ENCODE assay signal across 13 cellular contexts in the genomic region with DNA sequence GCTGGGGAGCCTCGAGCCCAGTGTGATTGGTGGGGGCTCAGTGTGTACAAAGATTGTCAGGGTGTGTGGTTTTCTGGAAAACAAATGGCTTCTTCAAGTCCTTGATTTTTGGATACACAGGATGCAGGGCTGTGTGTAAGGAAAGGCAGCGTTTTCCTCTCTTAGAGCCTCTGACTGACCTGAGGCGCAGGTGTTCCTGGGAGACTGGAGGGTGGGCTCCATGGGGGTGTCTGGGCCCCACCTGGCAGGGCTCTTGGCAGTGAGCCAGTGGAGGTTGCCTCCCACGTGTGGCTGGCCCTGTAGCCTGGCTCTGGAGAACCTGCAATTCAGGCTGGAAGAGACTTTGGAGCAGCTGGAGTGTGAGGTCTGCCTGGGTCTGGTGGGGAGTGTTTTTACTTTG. TPM values are rescaled to one million over a fixed set of nuclear protein-coding genes. Genes with fewer than 3 reads are reported as not detected.
DNase-seq lines count a peak whose midpoint lies in the region; FAIRE-seq and TF ChIP-seq lines count a peak whose summit lies in the region.
"Had no signal": no experiment of that assay in that cellular context is flagged by ENCODE, and none has a peak within 500 bp of the region (broad histone marks: within the 10 kb centered on the region; RNA-seq: fewer than 3 reads in every experiment).

No MANE protein-coding gene starts in this region.

- H2AFZ ChIP-seq in SU-DHL-6 (ENCODE audit: low read depth, low read length, severe bottlenecking), result no peak overlapping the region

- H3K36me3 Mint-ChIP-seq in HFFc6 (ENCODE audit: low read depth), result peaks cover 13% of the 10 kb centered on the region; the same call in 1 of the 2 replicates
- no peaks in the 10 kb centered on the region for H3K36me3 Mint-ChIP-seq in mesothelial cell of epicardium
- H3K36me3 Mint-ChIP-seq: IgD-negative memory B cell had no signal

- peaks cover 5% of the 10 kb centered on the region; the same call in 1 of the 2 replicates for H3F3A ChIP-seq in SU-DHL-6 (ENCODE audit: insufficient read depth)

- no peak for FAIRE-seq in GM12891 (lab: Jason Lieb, UNC)

- H3K36me3 ChIP-seq in SU-DHL-6 (ENCODE audit: low read length), result no peaks in the 10 kb centered on the region
- H3K36me3 ChIP-seq: thoracic aorta had no signal

- H3K4me3 Mint-ChIP-seq in HFFc6 (no peak overlapping the region), mesothelial cell of epicardium (peak overlapping the region; percentile 40)
- H3K4me3 Mint-ChIP-seq: activated B cell treated with CpG ODN at 0.5 μM for 24 hours; activated naive CD4-positive, alpha-beta T cell treated with anti-CD3 and anti-CD28 coated beads, Interleukin-2, amount 50 U/mL, for 24 hours had no signal

- TF ChIP-seq POLR2A in GM12891 (IDR thresholded peaks at IDR 0.05; ENCODE audit: low read depth, low read length), result no peak

- H3K27me3 ChIP-seq in SU-DHL-6 (ENCODE audit: low read length), result no peaks in the 10 kb centered on the region

- H3K4me1 Mint-ChIP-seq in HFFc6 (ENCODE audit: low read depth) (peaks cover 41% of the 10 kb centered on the region), mesothelial cell of epicardium (peaks cover 54% of the 10 kb centered on the region)

- DNase-seq in HFFc6 (no peak), mesothelial cell of epicardium (ENCODE audit: low spot score in 2 of 2, unreplicated experiment in 2 of 2) (peak; percentile 47 to 60), NCI-H1436 (lab: John Stamatoyannopoulos, UW) (no peak), globus pallidus (ENCODE audit: low spot score) (no peak), GM03348 (ENCODE audit: low spot score) (no peak), GM12891 (ENCODE audit: insufficient read length, low spot score) (no peak)
- DNase-seq: activated B cell treated with CpG ODN at 0.5 μM for 24 hours; effector memory CD4-positive, alpha-beta T cell had no signal

- peak overlapping the region; percentile 0; the same call in 1 of the 2 replicates for H3K27ac ChIP-seq in C4-2B
- no peak overlapping the region for H3K27ac ChIP-seq in SU-DHL-6 (ENCODE audit: low read depth, low read length)
- H3K27ac ChIP-seq: thoracic aorta had no signal

- H3K9me2 ChIP-seq in SU-DHL-6 (replicated peaks; ENCODE audit: insufficient read depth, low read length), result no peaks in the 10 kb centered on the region

- peaks cover 30% of the 10 kb centered on the region for H4K20me1 ChIP-seq in SU-DHL-6 (ENCODE audit: low read depth, low read length)

- H3K79me2 ChIP-seq in SU-DHL-6 (ENCODE audit: insufficient read depth, low read length), result peaks cover 95% of the 10 kb centered on the region

- H3K9me3 Mint-ChIP-seq in HFFc6 (no peaks in the 10 kb centered on the region), mesothelial cell of epicardium (no peaks in the 10 kb centered on the region)
- H3K9me3 Mint-ChIP-seq: activated B cell treated with CpG ODN at 0.5 μM for 24 hours; activated naive CD4-positive, alpha-beta T cell treated with anti-CD3 and anti-CD28 coated beads, Interleukin-2, amount 50 U/mL, for 24 hours; IgD-negative memory B cell had no signal

- no peak overlapping the region for H3K9ac ChIP-seq in SU-DHL-6 (ENCODE audit: low read length)

- TF ChIP-seq CTCF in C4-2B (conservative IDR thresholded peaks at IDR 0.05), result no peak
- TF ChIP-seq CTCF in HFFc6 (IDR thresholded peaks at IDR 0.05), result no peak
- TF ChIP-seq CTCF in SU-DHL-6 (IDR thresholded peaks at IDR 0.05; ENCODE audit: insufficient read depth, low read length, poor library complexity, severe bottlenecking), result no peak
- TF ChIP-seq CTCF in mesothelial cell of epicardium (IDR thresholded peaks at IDR 0.05; ENCODE audit: unreplicated experiment), result no peak

- no peaks in the 10 kb centered on the region for H3K27me3 Mint-ChIP-seq in HFFc6 (ENCODE audit: insufficient read depth)
- H3K27me3 Mint-ChIP-seq in mesothelial cell of epicardium (ENCODE audit: low read depth), result no peaks in the 10 kb centered on the region
- H3K27me3 Mint-ChIP-seq: activated B cell treated with CpG ODN at 0.5 μM for 24 hours; activated naive CD4-positive, alpha-beta T cell treated with anti-CD3 and anti-CD28 coated beads, Interleukin-2, amount 50 U/mL, for 24 hours; IgD-negative memory B cell had no signal

- no peaks in the 10 kb centered on the region for H3K9me3 ChIP-seq in SU-DHL-6 (ENCODE audit: insufficient read depth, low read length)
- H3K9me3 ChIP-seq: thoracic aorta had no signal

- H3K27ac Mint-ChIP-seq in HFFc6 (peak overlapping the region; percentile 32; the same call in 1 of the 2 replicates), mesothelial cell of epicardium (peak overlapping the region; percentile 95)
- H3K27ac Mint-ChIP-seq: activated B cell treated with CpG ODN at 0.5 μM for 24 hours; activated naive CD4-positive, alpha-beta T cell treated with anti-CD3 and anti-CD28 coated beads, Interleukin-2, amount 50 U/mL, for 24 hours; IgD-negative memory B cell had no signal

- peak overlapping the region; percentile 12 for H3K4me2 ChIP-seq in SU-DHL-6 (ENCODE audit: low read depth, low read length, poor library complexity, severe bottlenecking)

- H3K4me3 ChIP-seq in SU-DHL-6 (ENCODE audit: insufficient read depth, low read length, poor library complexity, severe bottlenecking), result no peak overlapping the region
- H3K4me3 ChIP-seq: thoracic aorta had no signal

TF ChIP-seq in GM12891, 5 proteins besides CTCF, POLR2A, EP300 and RAD21:
- TF ChIP-seq POLR2AphosphoS5 (IDR thresholded peaks at IDR 0.05; ENCODE audit: low read depth, low read length), result no peak
- no peak for TF ChIP-seq SPI1 (IDR thresholded peaks at IDR 0.05; ENCODE audit: low read depth, low read length)
- no peak for TF ChIP-seq PAX5 (IDR thresholded peaks at IDR 0.05; ENCODE audit: insufficient read depth, low read length, severe bottlenecking)
- no peak for TF ChIP-seq TAF1 (IDR thresholded peaks at IDR 0.05; ENCODE audit: low read depth, low read length)
- no peak for TF ChIP-seq POU2F2 (IDR thresholded peaks at IDR 0.05; ENCODE audit: low read depth, low read length)

RNA-seq across cellular contexts. Expression of gene FOXK2, which starts 5.0 kb away (rescaled TPM):
- 10 to 100 TPM; 38.6 to 46.3 (median 41.1) TPM for total RNA-seq in HFFc6 (2021; fragmentation: NEBNext Ultra II Directional; extraction: Animal tissue kit (Norgen Biotek cat#: 25700))
- total RNA-seq in mesothelial cell of epicardium, result 88.3 to 92.0 TPM (median 91.7 TPM) in 3 replicates
- 19.6 TPM for polyA plus RNA-seq in GM12891 (2012; ENCODE audit: low read depth, missing spikeins)

Comparison
In these comparisons a context has a peak if more than half of its experiments do, and no peak if none do; other contexts are left out.
1. DNase-seq: peak in mesothelial cell of epicardium (2 of 2); none in HFFc6 (single experiment), NCI-H1436 (single experiment), globus pallidus (single experiment), GM03348 (single experiment) and GM12891 (single experiment).